Comparison of ENCODE assay signal across 17 cellular contexts in genomic region chr12:97513921-97514320, GRCh38. TPM values are rescaled to one million over a fixed set of nuclear protein-coding genes. Genes with fewer than 3 reads are reported as not detected.
DNase-seq lines count a peak whose midpoint lies in the region; ATAC-seq and TF ChIP-seq lines count a peak whose summit lies in the region.
"Had no signal": no experiment of that assay in that cellular context is flagged by ENCODE, and none has a peak within 500 bp of the region (broad histone marks: within the 10 kb centered on the region; RNA-seq: fewer than 3 reads in every experiment).

No MANE protein-coding gene starts in this region.

- TF ChIP-seq CTCF in VCaP (conservative IDR thresholded peaks at IDR 0.05): no peak
- TF ChIP-seq CTCF in neural progenitor cell (IDR thresholded peaks at IDR 0.05): no peak
- no peak for TF ChIP-seq CTCF in GM10266 (IDR thresholded peaks at IDR 0.05; ENCODE audit: control insufficient read depth, insufficient read depth, low read depth, missing control alignments)

- no peaks in the 10 kb centered on the region for H3K9me3 ChIP-seq in neural progenitor cell (ENCODE audit: low read depth)

- H3K4me3 ChIP-seq in neural progenitor cell: no peak overlapping the region
- H3K4me3 ChIP-seq: BLaER1 treated with 17β-estradiol and CSF1 and Interleukin-3, amounts not matched to agents 10 nM and 100 nM; GM23248 had no signal

- peaks cover 49% of the 10 kb centered on the region for H3K36me3 Mint-ChIP-seq in neural progenitor cell

- peaks cover 31% of the 10 kb centered on the region for H3K4me1 Mint-ChIP-seq in neural progenitor cell

- no peaks in the 10 kb centered on the region for H3K9me3 Mint-ChIP-seq in neural progenitor cell
- H3K9me3 Mint-ChIP-seq: CD4-positive, alpha-beta T cell had no signal

- H3K36me3 ChIP-seq in neural progenitor cell: peaks cover 11% of the 10 kb centered on the region
- H3K36me3 ChIP-seq: BLaER1 treated with 17β-estradiol and CSF1 and Interleukin-3, amounts not matched to agents 10 nM and 100 nM had no signal

- no peaks in the 10 kb centered on the region for H3K79me2 ChIP-seq in neural progenitor cell (ENCODE audit: low read depth)

- H4K20me1 ChIP-seq in neural progenitor cell (ENCODE audit: low read depth): no peaks in the 10 kb centered on the region
- H4K20me1 ChIP-seq: BLaER1 treated with 17β-estradiol and CSF1 and Interleukin-3, amounts not matched to agents 10 nM and 100 nM had no signal

- H3K27ac Mint-ChIP-seq in neural progenitor cell: peak overlapping the region; percentile 10
- H3K27ac Mint-ChIP-seq: CD4-positive, alpha-beta T cell; IgD-negative memory B cell had no signal

- no peak for ATAC-seq in HG03175 (IDR thresholded peaks at IDR 0.05; ENCODE audit: unreplicated experiment)

- H3K27me3 Mint-ChIP-seq in neural progenitor cell (ENCODE audit: insufficient read depth, low read depth): peaks cover 3% of the 10 kb centered on the region
- H3K27me3 Mint-ChIP-seq: CD4-positive, alpha-beta T cell; IgD-negative memory B cell had no signal

- no peak overlapping the region for H3K4me3 Mint-ChIP-seq in neural progenitor cell
- H3K4me3 Mint-ChIP-seq: CD4-positive, alpha-beta T cell; IgD-negative memory B cell had no signal

- H3K4me2 ChIP-seq in neural progenitor cell: no peak overlapping the region
- H3K4me2 ChIP-seq: BLaER1 treated with 17β-estradiol and CSF1 and Interleukin-3, amounts not matched to agents 10 nM and 100 nM had no signal

- no peaks in the 10 kb centered on the region for H3K27me3 ChIP-seq in neural progenitor cell
- H3K27me3 ChIP-seq: BLaER1 treated with 17β-estradiol and CSF1 and Interleukin-3, amounts not matched to agents 10 nM and 100 nM had no signal

- peaks cover 17% of the 10 kb centered on the region for H3K4me1 ChIP-seq in neural progenitor cell
- H3K4me1 ChIP-seq: BLaER1 treated with 17β-estradiol and CSF1 and Interleukin-3, amounts not matched to agents 10 nM and 100 nM had no signal

- H3K27ac ChIP-seq in VCaP (peak overlapping the region; percentile 75), neural progenitor cell (no peak overlapping the region)
- H3K27ac ChIP-seq: BLaER1 treated with 17β-estradiol and CSF1 and Interleukin-3, amounts not matched to agents 10 nM and 100 nM; GM23248 had no signal

- DNase-seq in DMS53 (lab: John Stamatoyannopoulos, UW) (peak; percentile 46), DMS53 treated with DMSO at 0.1 percent for 48 hours (lab: John Stamatoyannopoulos, UW; ENCODE audit: unreplicated experiment) (no peak), HuH-7 (ENCODE audit: low spot score) (peak; percentile 20), neural progenitor cell (ENCODE audit: low spot score) (no peak), GM10266 (ENCODE audit: extremely low spot score) (no peak), NCI-H526 (lab: John Stamatoyannopoulos, UW) (no peak)
- DNase-seq: 8988T; AML-193; CD4-positive, alpha-beta T cell; DND-41; GDM1; GM23248 had no signal

- peaks cover 13% of the 10 kb centered on the region for H3F3A ChIP-seq in neural progenitor cell (ENCODE audit: low read depth)

- H2AFZ ChIP-seq in neural progenitor cell (replicated peaks): no peak overlapping the region
- H2AFZ ChIP-seq: GM23248 had no signal

- no peak overlapping the region for H3K9ac ChIP-seq in neural progenitor cell
- H3K9ac ChIP-seq: BLaER1 treated with 17β-estradiol and CSF1 and Interleukin-3, amounts not matched to agents 10 nM and 100 nM; GM23248 had no signal

RNA-seq across cellular contexts. Expression of gene RMST, which starts 51.3 kb away (rescaled TPM):
- total RNA-seq in neural progenitor cell (ENCODE audit: low replicate concordance): 110 and 170 TPM in 2 replicates
- total RNA-seq: CD4-positive, alpha-beta T cell; GM23248; HT-29 had no signal

Comparison
In these comparisons a context has a peak if more than half of its experiments do, and no peak if none do; other contexts are left out.
1. DNase-seq: peak in DMS53 (single experiment) and HuH-7 (single experiment); none in DMS53 treated with DMSO at 0.1 percent for 48 hours (single experiment), neural progenitor cell (single experiment), GM10266 (single experiment) and NCI-H526 (0 of 2).